Comparison of ENCODE assay signal across 14 cellular contexts in genomic region chr7:100191775-100192174, GRCh38. TPM values are rescaled to one million over a fixed set of nuclear protein-coding genes. Genes with fewer than 3 reads are reported as not detected.
DNase-seq lines count a peak whose midpoint lies in the region; ATAC-seq, FAIRE-seq and TF ChIP-seq lines count a peak whose summit lies in the region.
"Had no signal": no experiment of that assay in that cellular context is flagged by ENCODE, and none has a peak within 500 bp of the region (broad histone marks: within the 10 kb centered on the region; RNA-seq: fewer than 3 reads in every experiment).

No MANE protein-coding gene starts in this region.

- no peak overlapping the region for H3K27ac Mint-ChIP-seq in astrocyte (ENCODE audit: unreplicated experiment)
- H3K27ac Mint-ChIP-seq: endodermal cell, mesothelial cell of epicardium had no signal

- FAIRE-seq in GM18507 (lab: Jason Lieb, UNC) (peak; percentile 75), astrocyte (lab: Jason Lieb, UNC) (peak; percentile 84), D721Med (lab: Jason Lieb, UNC) (no peak)
- FAIRE-seq: H54 had no signal

- H3K4me3 Mint-ChIP-seq in astrocyte (ENCODE audit: unreplicated experiment): no peak overlapping the region
- H3K4me3 Mint-ChIP-seq: endodermal cell, mesothelial cell of epicardium had no signal

- 28 to 58% methylated on average over 2 of the region's 2 CpGs for WGBS in gastroesophageal sphincter (ENCODE audit: low coverage in 1 of 2), 2 donors

- TF ChIP-seq EP300 in gastroesophageal sphincter (IDR thresholded peaks at IDR 0.05): no peak

- peaks cover 13% of the 10 kb centered on the region for H3K27me3 Mint-ChIP-seq in astrocyte (ENCODE audit: low read depth, unreplicated experiment)

- H3K4me3 ChIP-seq in astrocyte (ENCODE audit: insufficient read depth, low read depth, low read length): no peak overlapping the region
- no peak overlapping the region for H3K4me3 ChIP-seq in neutrophil (ENCODE audit: low read depth in 1 of 2, low read length in 1 of 2)
- H3K4me3 ChIP-seq in gastroesophageal sphincter: no peak overlapping the region
- H3K4me3 ChIP-seq: suprapubic skin had no signal

- no peak overlapping the region for H3K9ac ChIP-seq in astrocyte (ENCODE audit: low read length)

- peaks cover 12% of the 10 kb centered on the region for H3K4me1 Mint-ChIP-seq in astrocyte (ENCODE audit: low read depth, unreplicated experiment)
- H3K4me1 Mint-ChIP-seq: endodermal cell, mesothelial cell of epicardium had no signal

- H3K79me2 ChIP-seq in astrocyte (ENCODE audit: insufficient read depth, low read length): no peaks in the 10 kb centered on the region

- H3K4me1 ChIP-seq in astrocyte (ENCODE audit: insufficient read depth, low read length) (no peaks in the 10 kb centered on the region), neutrophil (ENCODE audit: control insufficient read depth in 1 of 2, insufficient read depth in 1 of 2, low read depth in 1 of 2, low read length in 1 of 2) (peaks cover 9 to 17% of the 10 kb centered on the region in 2 experiments), gastroesophageal sphincter (no peaks in the 10 kb centered on the region)

- no peaks in the 10 kb centered on the region for H3K9me3 Mint-ChIP-seq in astrocyte (ENCODE audit: unreplicated experiment)
- H3K9me3 Mint-ChIP-seq: endodermal cell, mesothelial cell of epicardium had no signal

- no peaks in the 10 kb centered on the region for H3K27me3 ChIP-seq in astrocyte (ENCODE audit: insufficient read depth, low read length)
- no peaks in the 10 kb centered on the region for H3K27me3 ChIP-seq in neutrophil
- no peaks in the 10 kb centered on the region for H3K27me3 ChIP-seq in gastroesophageal sphincter
- H3K27me3 ChIP-seq: suprapubic skin had no signal

- H2AFZ ChIP-seq in astrocyte (ENCODE audit: low read depth, low read length): no peak overlapping the region

- TF ChIP-seq POLR2A in gastroesophageal sphincter (IDR thresholded peaks at IDR 0.05): no peak

- peak overlapping the region; percentile 45 for H3K4me2 ChIP-seq in astrocyte (ENCODE audit: low read length)

- H3K9me3 ChIP-seq in astrocyte (ENCODE audit: insufficient read depth, low read depth, low read length) (no peaks in the 10 kb centered on the region), neutrophil (no peaks in the 10 kb centered on the region), gastroesophageal sphincter (no peaks in the 10 kb centered on the region)
- H3K9me3 ChIP-seq: suprapubic skin had no signal

- no peaks in the 10 kb centered on the region for H4K20me1 ChIP-seq in astrocyte (ENCODE audit: insufficient read depth, low read length)

- no peak for ATAC-seq in gastroesophageal sphincter
- ATAC-seq: right cardiac atrium had no signal

- DNase-seq in GM18507 (ENCODE audit: extremely low spot score, insufficient read length, low read depth) (no peak), NAMALWA (ENCODE audit: low spot score) (peak; percentile 74), astrocyte (ENCODE audit: low read depth) (peak; percentile 65), NCI-H1105 treated with DMSO at 0.1 percent for 48 hours (lab: John Stamatoyannopoulos, UW) (no peak), D721Med (ENCODE audit: insufficient read length, low spot score) (no peak), Ammon's horn (ENCODE audit: low spot score) (no peak)
- DNase-seq: endodermal cell, NCI-H2107, right cardiac atrium had no signal

- no peak overlapping the region for H3K27ac ChIP-seq in astrocyte (ENCODE audit: low read depth, low read length)
- H3K27ac ChIP-seq in neutrophil: peak overlapping the region; percentile 1
- no peak overlapping the region for H3K27ac ChIP-seq in gastroesophageal sphincter
- H3K27ac ChIP-seq: suprapubic skin had no signal

- H3K36me3 Mint-ChIP-seq in astrocyte (ENCODE audit: low read depth, unreplicated experiment): no peaks in the 10 kb centered on the region
- H3K36me3 Mint-ChIP-seq: mesothelial cell of epicardium had no signal

- no peak for TF ChIP-seq CTCF in astrocyte (IDR thresholded peaks at IDR 0.05; ENCODE audit: insufficient read depth, low read depth, low read length)
- no peak for TF ChIP-seq CTCF in neutrophil (IDR thresholded peaks at IDR 0.05)
- TF ChIP-seq CTCF in gastroesophageal sphincter (IDR thresholded peaks at IDR 0.05): no peak
- TF ChIP-seq CTCF in D721Med (IDR thresholded peaks at IDR 0.05; ENCODE audit: insufficient read depth, missing control alignments): no peak

- H3K36me3 ChIP-seq in astrocyte (ENCODE audit: insufficient read depth, low read length) (no peaks in the 10 kb centered on the region), neutrophil (no peaks in the 10 kb centered on the region), gastroesophageal sphincter (no peaks in the 10 kb centered on the region)
- H3K36me3 ChIP-seq: suprapubic skin had no signal

RNA-seq across cellular contexts. Expression of gene STAG3, which starts 14.1 kb away (rescaled TPM):
- 0.34 and 0.36 TPM in 2 replicates for total RNA-seq in astrocyte
- under 1 TPM in 1 of 4 donors, not detected in 3; 0.47 TPM for total RNA-seq in gastroesophageal sphincter

RNA-seq across cellular contexts. Expression of gene GPC2, which starts 14.6 kb away (rescaled TPM):
- total RNA-seq in astrocyte (6.5 and 7.6 TPM in 2 replicates), gastroesophageal sphincter (1 to 10 TPM in 3 of 4 donors, under 1 TPM in 1; 0.39 to 3.4 (median 2.0) TPM)

RNA-seq across cellular contexts. Expression of gene GAL3ST4, which starts 23.4 kb away (rescaled TPM):
- total RNA-seq in astrocyte: 3.1 and 3.4 TPM in 2 replicates
- total RNA-seq in gastroesophageal sphincter: 1 to 10 TPM; 2.0 to 3.6 (median 2.8) TPM

RNA-seq across cellular contexts. Expression of gene PVRIG, which starts 28.0 kb away (rescaled TPM):
- not detected in 2 replicates for total RNA-seq in astrocyte
- under 1 TPM in 1 of 4 donors, not detected in 3; 0.27 TPM for total RNA-seq in gastroesophageal sphincter
- total RNA-seq: endodermal cell, mesothelial cell of epicardium, right cardiac atrium, suprapubic skin had no signal

RNA-seq across cellular contexts. Expression of gene TRAPPC14, which starts 33.3 kb away (rescaled TPM):
- total RNA-seq in astrocyte: 18.7 and 19.5 TPM in 2 replicates
- 1 to 10 TPM; 3.0 to 7.8 (median 7.3) TPM for total RNA-seq in gastroesophageal sphincter

Comparison
In these comparisons a context has a peak if more than half of its experiments do, and no peak if none do; other contexts are left out.
1. DNase-seq: peak in NAMALWA (single experiment) and astrocyte (single experiment); none in GM18507 (single experiment), NCI-H1105 treated with DMSO at 0.1 percent for 48 hours (single experiment), D721Med (single experiment) and Ammon's horn (single experiment).